ENCODE assay signal across 10 cellular contexts in the genomic region with DNA sequence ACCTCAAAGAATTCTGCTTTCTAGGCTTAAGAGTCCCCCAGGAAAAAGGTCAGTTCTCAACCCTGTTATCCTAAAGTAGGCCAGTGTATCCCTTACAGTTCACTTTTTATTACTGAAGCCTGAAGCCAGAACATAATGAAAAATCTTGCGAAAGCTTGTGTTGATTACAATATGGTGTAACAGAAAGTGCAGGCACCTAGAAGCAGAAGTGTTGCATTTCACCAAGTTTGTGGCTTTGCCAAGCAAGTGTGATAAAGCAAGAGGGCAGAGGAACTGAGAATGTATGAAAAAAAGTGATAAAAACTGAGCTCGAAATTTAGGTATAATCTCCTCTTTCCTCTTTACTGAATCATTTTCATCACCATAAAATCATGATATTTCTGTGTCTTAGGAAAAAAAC. TPM values are rescaled to one million over a fixed set of nuclear protein-coding genes. Genes with fewer than 3 reads are reported as not detected.
A peak's percentile ranks its signal among the peaks of the same experiment; 100 is the strongest.
DNase-seq lines count a peak whose midpoint lies in the region; ATAC-seq and FAIRE-seq lines count a peak whose summit lies in the region.
"Had no signal": no experiment of that assay in that cellular context is flagged by ENCODE, and none has a peak within 500 bp of the region (broad histone marks: within the 10 kb centered on the region; RNA-seq: fewer than 3 reads in every experiment).

No MANE protein-coding gene starts in this region.

- CTCF ChIA-PET in activated CD8-positive, alpha-beta T cell treated with anti-CD3 and anti-CD28 coated beads, Interleukin-2, amount 10 ng/mL, durations not matched to agents 7 days and 5 days (lab: Charles Lee), result interaction anchor here (0.7 to 1.7 kb wide), 4 partner anchors 8 to 25 kb away, joined by 3 to 11 read pairs (median 4); no protein-coding TSS in a partner anchor

- peaks cover 21% of the 10 kb centered on the region for H3K36me3 Mint-ChIP-seq in activated CD8-positive, alpha-beta T cell treated with anti-CD3 and anti-CD28 coated beads, Interleukin-2, amount 10 ng/mL, durations not matched to agents 7 days and 5 days (ENCODE audit: low read depth)

- no peaks in the 10 kb centered on the region for H3K27me3 Mint-ChIP-seq in stimulated activated naive CD8-positive, alpha-beta T cell treated with anti-CD3 and anti-CD28 coated beads, Interleukin-15, amount 100 ng/mL, for 72 hours
- H3K27me3 Mint-ChIP-seq in activated CD8-positive, alpha-beta T cell treated with anti-CD3 and anti-CD28 coated beads, Interleukin-2, amount 10 ng/mL, durations not matched to agents 7 days and 5 days (ENCODE audit: low read depth), result no peaks in the 10 kb centered on the region

- FAIRE-seq in HTR-8/SVneo (lab: Jason Lieb, UNC), result no peak

- H3K4me1 Mint-ChIP-seq in stimulated activated naive CD8-positive, alpha-beta T cell treated with anti-CD3 and anti-CD28 coated beads, Interleukin-15, amount 100 ng/mL, for 72 hours, result peaks cover 19% of the 10 kb centered on the region
- H3K4me1 Mint-ChIP-seq in activated CD8-positive, alpha-beta T cell treated with anti-CD3 and anti-CD28 coated beads, Interleukin-2, amount 10 ng/mL, durations not matched to agents 7 days and 5 days (ENCODE audit: low read depth), result peaks cover 29% of the 10 kb centered on the region

- no peak overlapping the region for H3K27ac Mint-ChIP-seq in stimulated activated naive CD8-positive, alpha-beta T cell treated with anti-CD3 and anti-CD28 coated beads, Interleukin-15, amount 100 ng/mL, for 72 hours
- peak overlapping the region; percentile 1 for H3K27ac Mint-ChIP-seq in activated CD8-positive, alpha-beta T cell treated with anti-CD3 and anti-CD28 coated beads, Interleukin-2, amount 10 ng/mL, durations not matched to agents 7 days and 5 days

- no peak overlapping the region for H3K4me3 Mint-ChIP-seq in stimulated activated naive CD8-positive, alpha-beta T cell treated with anti-CD3 and anti-CD28 coated beads, Interleukin-15, amount 100 ng/mL, for 72 hours
- H3K4me3 Mint-ChIP-seq in activated CD8-positive, alpha-beta T cell treated with anti-CD3 and anti-CD28 coated beads, Interleukin-2, amount 10 ng/mL, durations not matched to agents 7 days and 5 days, result no peak overlapping the region

- POLR2A ChIA-PET in activated CD8-positive, alpha-beta T cell treated with anti-CD3 and anti-CD28 coated beads, Interleukin-2, amount 10 ng/mL, durations not matched to agents 7 days and 5 days (lab: Charles Lee), result no interaction called here

- peaks cover 3 to 5% of the 10 kb centered on the region in 2 donors for H3K9me3 Mint-ChIP-seq in stimulated activated naive CD8-positive, alpha-beta T cell treated with anti-CD3 and anti-CD28 coated beads, Interleukin-15, amount 100 ng/mL, for 72 hours
- H3K9me3 Mint-ChIP-seq in activated CD8-positive, alpha-beta T cell treated with anti-CD3 and anti-CD28 coated beads, Interleukin-2, amount 10 ng/mL, durations not matched to agents 7 days and 5 days (ENCODE audit: insufficient read depth), result peaks cover under 1% of the 10 kb centered on the region

- DNase-seq in stimulated activated naive CD8-positive, alpha-beta T cell treated with anti-CD3 and anti-CD28 coated beads, Interleukin-15, Interleukin-2, amounts not matched to agents 100 U/mL and 50 U/mL, for 24 hours, result no peak
- DNase-seq in stimulated activated naive CD8-positive, alpha-beta T cell treated with anti-CD3 and anti-CD28 coated beads, Interleukin-15, amount 100 ng/mL, for 72 hours, result no peak
- DNase-seq in activated CD8-positive, alpha-beta T cell treated with anti-CD3 and anti-CD28 coated beads, Interleukin-2, amount 10 ng/mL, durations not matched to agents 7 days and 5 days, result no peak
- DNase-seq in NCI-H1092 treated with DMSO at 0.1 percent for 48 hours (lab: John Stamatoyannopoulos, UW), result no peak
- no peak for DNase-seq in HTR-8/SVneo (ENCODE audit: insufficient read length, low spot score)
- DNase-seq in superior temporal gyrus (ENCODE audit: extremely low spot score), result no peak
- DNase-seq: caudate nucleus, SW 1271 had no signal

- peak; percentile 28 for ATAC-seq in stimulated activated naive CD8-positive, alpha-beta T cell treated with anti-CD3 and anti-CD28 coated beads, Interleukin-15, Interleukin-2, amounts not matched to agents 100 U/mL and 50 U/mL, for 24 hours
- no peak for ATAC-seq in stimulated activated naive CD8-positive, alpha-beta T cell treated with anti-CD3 and anti-CD28 coated beads, Interleukin-15, amount 100 ng/mL, for 72 hours
- peak; percentile 86 for ATAC-seq in HG03175 (IDR thresholded peaks at IDR 0.05; ENCODE audit: unreplicated experiment)
- ATAC-seq in activated CD8-positive, alpha-beta T cell treated with anti-CD3 and anti-CD28 coated beads, Interleukin-2, amount 10 ng/mL, durations not matched to agents 7 days and 5 days, result no peak
- ATAC-seq in HG03095 (IDR thresholded peaks at IDR 0.05; ENCODE audit: unreplicated experiment), result no peak

RNA-seq across cellular contexts. Expression of a gene that starts 26.2 kb away (rescaled TPM):
- 10 to 100 TPM; 32.6 to 35.7 TPM for total RNA-seq in activated CD8-positive, alpha-beta T cell treated with anti-CD3 and anti-CD28 coated beads, Interleukin-2, amount 10 ng/mL, durations not matched to agents 7 days and 5 days

Comparison
In these comparisons a context has a peak if more than half of its experiments do, and no peak if none do; other contexts are left out.
1. ATAC-seq: peak in stimulated activated naive CD8-positive, alpha-beta T cell treated with anti-CD3 and anti-CD28 coated beads, Interleukin-15, Interleukin-2, amounts not matched to agents 100 U/mL and 50 U/mL, for 24 hours (single experiment) and HG03175 (single experiment); none in stimulated activated naive CD8-positive, alpha-beta T cell treated with anti-CD3 and anti-CD28 coated beads, Interleukin-15, amount 100 ng/mL, for 72 hours (single experiment), activated CD8-positive, alpha-beta T cell treated with anti-CD3 and anti-CD28 coated beads, Interleukin-2, amount 10 ng/mL, durations not matched to agents 7 days and 5 days (single experiment) and HG03095 (single experiment).